1 cellular context compared by ENCODE assay signal in the genomic region with DNA sequence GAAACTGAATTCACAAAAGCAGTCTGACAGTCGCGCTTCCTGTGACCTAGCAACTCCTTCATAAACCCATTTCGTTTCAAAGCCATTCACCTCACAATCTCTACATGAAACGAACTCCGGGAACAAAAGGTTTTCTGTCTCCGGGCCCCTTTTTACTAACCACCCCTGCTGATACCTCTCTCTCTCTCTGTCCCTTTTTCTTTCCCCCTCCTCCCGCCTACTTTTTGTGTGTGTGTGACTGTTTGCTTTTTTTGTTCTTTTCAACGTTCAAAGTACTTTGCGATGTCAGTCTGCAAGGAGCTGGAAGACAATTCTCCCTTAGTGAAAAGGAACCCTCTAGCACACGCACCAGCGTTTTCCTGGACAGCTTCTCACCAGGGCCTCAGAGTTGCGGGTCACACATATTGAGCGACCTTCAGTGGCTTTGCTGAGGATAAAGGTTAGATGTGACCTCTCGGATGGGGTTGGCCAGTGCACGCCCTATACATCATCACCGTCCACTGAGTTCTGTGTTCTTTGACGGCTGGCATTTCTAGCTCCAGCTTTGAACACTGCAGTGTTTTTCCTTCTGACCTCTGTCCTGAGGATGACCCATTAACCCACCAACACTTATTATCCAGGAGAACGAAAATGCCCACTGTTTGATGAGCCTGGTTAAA.
TF ChIP-seq lines count a peak whose summit lies in the region.

No MANE protein-coding gene starts in this region.

TF ChIP-seq in HepG2, 621 proteins besides CTCF, POLR2A, EP300 and RAD21 (continued from another document and continues in another):
- TF ChIP-seq, protein P1, sequence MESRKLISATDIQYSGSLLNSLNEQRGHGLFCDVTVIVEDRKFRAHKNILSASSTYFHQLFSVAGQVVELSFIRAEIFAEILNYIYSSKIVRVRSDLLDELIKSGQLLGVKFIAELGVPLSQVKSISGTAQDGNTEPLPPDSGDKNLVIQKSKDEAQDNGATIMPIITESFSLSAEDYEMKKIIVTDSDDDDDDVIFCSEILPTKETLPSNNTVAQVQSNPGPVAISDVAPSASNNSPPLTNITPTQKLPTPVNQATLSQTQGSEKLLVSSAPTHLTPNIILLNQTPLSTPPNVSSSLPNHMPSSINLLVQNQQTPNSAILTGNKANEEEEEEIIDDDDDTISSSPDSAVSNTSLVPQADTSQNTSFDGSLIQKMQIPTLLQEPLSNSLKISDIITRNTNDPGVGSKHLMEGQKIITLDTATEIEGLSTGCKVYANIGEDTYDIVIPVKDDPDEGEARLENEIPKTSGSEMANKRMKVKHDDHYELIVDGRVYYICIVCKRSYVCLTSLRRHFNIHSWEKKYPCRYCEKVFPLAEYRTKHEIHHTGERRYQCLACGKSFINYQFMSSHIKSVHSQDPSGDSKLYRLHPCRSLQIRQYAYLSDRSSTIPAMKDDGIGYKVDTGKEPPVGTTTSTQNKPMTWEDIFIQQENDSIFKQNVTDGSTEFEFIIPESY (CRISPR knock-in tag; IDR thresholded peaks at IDR 0.05), result 0 out of 2 replicates have a peak, but pooled peaks have one; percentile 19
- TF ChIP-seq, protein P2, sequence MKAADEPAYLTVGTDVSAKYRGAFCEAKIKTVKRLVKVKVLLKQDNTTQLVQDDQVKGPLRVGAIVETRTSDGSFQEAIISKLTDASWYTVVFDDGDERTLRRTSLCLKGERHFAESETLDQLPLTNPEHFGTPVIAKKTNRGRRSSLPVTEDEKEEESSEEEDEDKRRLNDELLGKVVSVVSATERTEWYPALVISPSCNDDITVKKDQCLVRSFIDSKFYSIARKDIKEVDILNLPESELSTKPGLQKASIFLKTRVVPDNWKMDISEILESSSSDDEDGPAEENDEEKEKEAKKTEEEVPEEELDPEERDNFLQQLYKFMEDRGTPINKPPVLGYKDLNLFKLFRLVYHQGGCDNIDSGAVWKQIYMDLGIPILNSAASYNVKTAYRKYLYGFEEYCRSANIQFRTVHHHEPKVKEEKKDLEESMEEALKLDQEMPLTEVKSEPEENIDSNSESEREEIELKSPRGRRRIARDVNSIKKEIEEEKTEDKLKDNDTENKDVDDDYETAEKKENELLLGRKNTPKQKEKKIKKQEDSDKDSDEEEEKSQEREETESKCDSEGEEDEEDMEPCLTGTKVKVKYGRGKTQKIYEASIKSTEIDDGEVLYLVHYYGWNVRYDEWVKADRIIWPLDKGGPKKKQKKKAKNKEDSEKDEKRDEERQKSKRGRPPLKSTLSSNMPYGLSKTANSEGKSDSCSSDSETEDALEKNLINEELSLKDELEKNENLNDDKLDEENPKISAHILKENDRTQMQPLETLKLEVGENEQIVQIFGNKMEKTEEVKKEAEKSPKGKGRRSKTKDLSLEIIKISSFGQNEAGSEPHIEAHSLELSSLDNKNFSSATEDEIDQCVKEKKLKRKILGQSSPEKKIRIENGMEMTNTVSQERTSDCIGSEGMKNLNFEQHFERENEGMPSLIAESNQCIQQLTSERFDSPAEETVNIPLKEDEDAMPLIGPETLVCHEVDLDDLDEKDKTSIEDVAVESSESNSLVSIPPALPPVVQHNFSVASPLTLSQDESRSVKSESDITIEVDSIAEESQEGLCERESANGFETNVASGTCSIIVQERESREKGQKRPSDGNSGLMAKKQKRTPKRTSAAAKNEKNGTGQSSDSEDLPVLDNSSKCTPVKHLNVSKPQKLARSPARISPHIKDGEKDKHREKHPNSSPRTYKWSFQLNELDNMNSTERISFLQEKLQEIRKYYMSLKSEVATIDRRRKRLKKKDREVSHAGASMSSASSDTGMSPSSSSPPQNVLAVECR (CRISPR knock-in tag; IDR thresholded peaks at IDR 0.05; ENCODE audit: borderline replicate concordance), result peak; percentile 14; the same call in 1 of the 2 replicates
- TF ChIP-seq SYNCRIP (IDR thresholded peaks at IDR 0.05; ENCODE audit: insufficient read depth, low read depth, low read length) (no peak), ZNF749 (CRISPR knock-in tag; IDR thresholded peaks at IDR 0.05; ENCODE audit: borderline replicate concordance) (peak; percentile 49; the same call in 1 of the 2 replicates), REL (CRISPR knock-in tag; conservative IDR thresholded peaks at IDR 0.05) (no peak), ZNF549 (CRISPR knock-in tag; IDR thresholded peaks at IDR 0.05) (no peak), FLYWCH1 (CRISPR knock-in tag; IDR thresholded peaks at IDR 0.05) (no peak), MYC (CRISPR knock-in tag; IDR thresholded peaks at IDR 0.05; ENCODE audit: borderline replicate concordance) (peak; percentile 56; the same call in 1 of the 2 replicates), ZFP36L2 (CRISPR knock-in tag; IDR thresholded peaks at IDR 0.05) (no peak), TAF1 (CRISPR knock-in tag; IDR thresholded peaks at IDR 0.05) (no peak; the same call in 1 of the 2 replicates), ZNF24 (IDR thresholded peaks at IDR 0.05) (no peak), ZSCAN29 (CRISPR knock-in tag; conservative IDR thresholded peaks at IDR 0.05) (peak; percentile 86; the same call in 1 of the 2 replicates), ZNF724P (CRISPR knock-in tag; IDR thresholded peaks at IDR 0.05; ENCODE audit: borderline replicate concordance) (0 out of 2 replicates have a peak, but pooled peaks have one; percentile 15), TCF7 (IDR thresholded peaks at IDR 0.05; ENCODE audit: low read depth) (peak; percentile 39; the same call in 1 of the 2 replicates), ZNF652 (CRISPR knock-in tag; IDR thresholded peaks at IDR 0.05; ENCODE audit: borderline replicate concordance, low read depth) (0 out of 2 replicates have a peak, but pooled peaks have one; percentile 33), SRSF9 (IDR thresholded peaks at IDR 0.05; ENCODE audit: borderline replicate concordance, insufficient read depth, low read depth, low read length, poor library complexity, severe bottlenecking) (no peak), PRMT3 (CRISPR knock-in tag; IDR thresholded peaks at IDR 0.05; ENCODE audit: borderline replicate concordance, low read depth) (no peak), JUND (CRISPR knock-in tag; IDR thresholded peaks at IDR 0.05) (no peak), FOXP4 (CRISPR knock-in tag; IDR thresholded peaks at IDR 0.05) (peak; percentile 67; the same call in 1 of the 2 replicates), JUNB (CRISPR knock-in tag; IDR thresholded peaks at IDR 0.05; ENCODE audit: borderline replicate concordance) (no peak; the same call in 1 of the 2 replicates), SALL1 (CRISPR knock-in tag; IDR thresholded peaks at IDR 0.05) (peak; percentile 95), ZNF615 (CRISPR knock-in tag; IDR thresholded peaks at IDR 0.05; ENCODE audit: borderline replicate concordance) (no peak), SETDB1 (CRISPR knock-in tag; IDR thresholded peaks at IDR 0.05; ENCODE audit: borderline replicate concordance) (no peak), SMARCC2 (IDR thresholded peaks at IDR 0.05) (no peak), TBP (CRISPR knock-in tag; IDR thresholded peaks at IDR 0.05) (no peak), HCFC1 (IDR thresholded peaks at IDR 0.05; ENCODE audit: low read depth, low read length) (no peak), ZSCAN25 (CRISPR knock-in tag; IDR thresholded peaks at IDR 0.05) (peak; percentile 44; the same call in 1 of the 2 replicates), ZNF501 (CRISPR knock-in tag; IDR thresholded peaks at IDR 0.05) (no peak; the same call in none of the 2 replicates), ZKSCAN1 (IDR thresholded peaks at IDR 0.05; ENCODE audit: low read length) (no peak), CEBPG (CRISPR knock-in tag; IDR thresholded peaks at IDR 0.05) (peak; percentile 51), GATAD1 (CRISPR knock-in tag; IDR thresholded peaks at IDR 0.05) (no peak), ZNF260 (CRISPR knock-in tag; IDR thresholded peaks at IDR 0.05; ENCODE audit: borderline replicate concordance, low read depth) (no peak), SMAD9 (CRISPR knock-in tag; IDR thresholded peaks at IDR 0.05) (no peak), CENPX (CRISPR knock-in tag; IDR thresholded peaks at IDR 0.05) (no peak), SOX5 (CRISPR knock-in tag; IDR thresholded peaks at IDR 0.05; ENCODE audit: borderline replicate concordance) (peak; percentile 89), GLI4 (CRISPR knock-in tag; IDR thresholded peaks at IDR 0.05; ENCODE audit: borderline replicate concordance) (peak; percentile 71; the same call in 1 of the 2 replicates), FOSL1 (CRISPR knock-in tag; IDR thresholded peaks at IDR 0.05; ENCODE audit: borderline replicate concordance) (no peak), SIX1 (CRISPR knock-in tag; IDR thresholded peaks at IDR 0.05; ENCODE audit: borderline replicate concordance) (no peak), CREB1 (IDR thresholded peaks at IDR 0.05) (no peak), CREB1 (CRISPR knock-in tag; IDR thresholded peaks at IDR 0.05) (peak; percentile 32), BCL3 (CRISPR knock-in tag; IDR thresholded peaks at IDR 0.05) (no peak), MTF2 (CRISPR knock-in tag; IDR thresholded peaks at IDR 0.05; ENCODE audit: borderline replicate concordance) (no peak), ARID2 (CRISPR knock-in tag; IDR thresholded peaks at IDR 0.05; ENCODE audit: borderline replicate concordance) (peak; percentile 98), ZNF124 (CRISPR knock-in tag; IDR thresholded peaks at IDR 0.05) (peak; percentile 63), ZNF839 (CRISPR knock-in tag; IDR thresholded peaks at IDR 0.05; ENCODE audit: borderline replicate concordance) (peak; percentile 52; the same call in 1 of the 2 replicates)
- TF ChIP-seq, protein P3, sequence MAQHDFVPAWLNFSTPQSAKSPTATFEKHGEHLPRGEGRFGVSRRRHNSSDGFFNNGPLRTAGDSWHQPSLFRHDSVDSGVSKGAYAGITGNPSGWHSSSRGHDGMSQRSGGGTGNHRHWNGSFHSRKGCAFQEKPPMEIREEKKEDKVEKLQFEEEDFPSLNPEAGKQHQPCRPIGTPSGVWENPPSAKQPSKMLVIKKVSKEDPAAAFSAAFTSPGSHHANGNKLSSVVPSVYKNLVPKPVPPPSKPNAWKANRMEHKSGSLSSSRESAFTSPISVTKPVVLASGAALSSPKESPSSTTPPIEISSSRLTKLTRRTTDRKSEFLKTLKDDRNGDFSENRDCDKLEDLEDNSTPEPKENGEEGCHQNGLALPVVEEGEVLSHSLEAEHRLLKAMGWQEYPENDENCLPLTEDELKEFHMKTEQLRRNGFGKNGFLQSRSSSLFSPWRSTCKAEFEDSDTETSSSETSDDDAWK (CRISPR knock-in tag; IDR thresholded peaks at IDR 0.05), result no peak
- TF ChIP-seq, protein P4, sequence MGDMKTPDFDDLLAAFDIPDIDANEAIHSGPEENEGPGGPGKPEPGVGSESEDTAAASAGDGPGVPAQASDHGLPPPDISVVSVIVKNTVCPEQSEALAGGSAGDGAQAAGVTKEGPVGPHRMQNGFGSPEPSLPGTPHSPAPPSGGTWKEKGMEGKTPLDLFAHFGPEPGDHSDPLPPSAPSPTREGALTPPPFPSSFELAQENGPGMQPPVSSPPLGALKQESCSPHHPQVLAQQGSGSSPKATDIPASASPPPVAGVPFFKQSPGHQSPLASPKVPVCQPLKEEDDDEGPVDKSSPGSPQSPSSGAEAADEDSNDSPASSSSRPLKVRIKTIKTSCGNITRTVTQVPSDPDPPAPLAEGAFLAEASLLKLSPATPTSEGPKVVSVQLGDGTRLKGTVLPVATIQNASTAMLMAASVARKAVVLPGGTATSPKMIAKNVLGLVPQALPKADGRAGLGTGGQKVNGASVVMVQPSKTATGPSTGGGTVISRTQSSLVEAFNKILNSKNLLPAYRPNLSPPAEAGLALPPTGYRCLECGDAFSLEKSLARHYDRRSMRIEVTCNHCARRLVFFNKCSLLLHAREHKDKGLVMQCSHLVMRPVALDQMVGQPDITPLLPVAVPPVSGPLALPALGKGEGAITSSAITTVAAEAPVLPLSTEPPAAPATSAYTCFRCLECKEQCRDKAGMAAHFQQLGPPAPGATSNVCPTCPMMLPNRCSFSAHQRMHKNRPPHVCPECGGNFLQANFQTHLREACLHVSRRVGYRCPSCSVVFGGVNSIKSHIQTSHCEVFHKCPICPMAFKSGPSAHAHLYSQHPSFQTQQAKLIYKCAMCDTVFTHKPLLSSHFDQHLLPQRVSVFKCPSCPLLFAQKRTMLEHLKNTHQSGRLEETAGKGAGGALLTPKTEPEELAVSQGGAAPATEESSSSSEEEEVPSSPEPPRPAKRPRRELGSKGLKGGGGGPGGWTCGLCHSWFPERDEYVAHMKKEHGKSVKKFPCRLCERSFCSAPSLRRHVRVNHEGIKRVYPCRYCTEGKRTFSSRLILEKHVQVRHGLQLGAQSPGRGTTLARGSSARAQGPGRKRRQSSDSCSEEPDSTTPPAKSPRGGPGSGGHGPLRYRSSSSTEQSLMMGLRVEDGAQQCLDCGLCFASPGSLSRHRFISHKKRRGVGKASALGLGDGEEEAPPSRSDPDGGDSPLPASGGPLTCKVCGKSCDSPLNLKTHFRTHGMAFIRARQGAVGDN (CRISPR knock-in tag; IDR thresholded peaks at IDR 0.05), result no peak; the same call in 1 of the 2 replicates
- TF ChIP-seq, protein P5, sequence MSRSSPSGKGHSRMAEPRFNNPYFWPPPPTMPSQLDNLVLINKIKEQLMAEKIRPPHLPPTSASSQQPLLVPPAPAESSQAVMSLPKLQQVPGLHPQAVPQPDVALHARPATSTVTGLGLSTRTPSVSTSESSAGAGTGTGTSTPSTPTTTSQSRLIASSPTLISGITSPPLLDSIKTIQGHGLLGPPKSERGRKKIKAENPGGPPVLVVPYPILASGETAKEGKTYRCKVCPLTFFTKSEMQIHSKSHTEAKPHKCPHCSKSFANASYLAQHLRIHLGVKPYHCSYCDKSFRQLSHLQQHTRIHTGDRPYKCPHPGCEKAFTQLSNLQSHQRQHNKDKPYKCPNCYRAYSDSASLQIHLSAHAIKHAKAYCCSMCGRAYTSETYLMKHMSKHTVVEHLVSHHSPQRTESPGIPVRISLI (CRISPR knock-in tag; IDR thresholded peaks at IDR 0.05; ENCODE audit: borderline replicate concordance), result no peak
